In the genomic region with DNA sequence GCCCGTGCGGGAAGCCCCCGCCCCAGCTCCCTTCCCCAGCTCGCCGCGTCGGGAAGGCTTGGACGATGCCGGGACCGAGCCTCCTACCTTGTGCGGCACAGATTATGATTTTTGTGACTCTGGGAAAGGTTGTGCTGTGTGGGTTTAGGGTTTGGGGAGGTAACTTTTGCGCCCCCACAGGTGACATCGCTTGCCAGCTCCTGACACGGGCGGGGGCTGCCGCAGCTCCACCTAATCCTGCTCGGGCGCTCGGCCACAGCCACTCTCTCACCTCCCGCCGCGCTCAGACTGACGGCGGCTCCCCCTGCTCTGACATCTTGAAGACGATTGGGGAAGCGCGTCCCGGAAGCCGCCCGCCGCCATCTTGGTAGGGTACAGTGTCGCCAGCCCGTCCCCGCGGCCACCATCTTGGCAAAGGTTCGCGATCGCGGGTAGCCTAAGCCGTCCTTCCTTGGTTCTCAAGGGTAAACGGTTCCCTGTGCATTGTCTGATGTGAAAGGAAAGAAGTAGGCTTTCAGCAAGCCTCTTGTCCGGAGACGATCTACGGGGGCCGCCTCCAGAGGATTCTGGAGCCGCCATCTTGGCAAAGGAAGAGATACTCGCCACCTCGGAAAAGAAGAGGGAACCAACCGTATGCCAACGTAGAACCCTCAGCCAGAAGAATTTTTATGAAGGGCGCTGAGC, we compare ENCODE assay signal across 8 cellular contexts. TPM values are rescaled to one million over a fixed set of nuclear protein-coding genes. Genes with fewer than 3 reads are reported as not detected.
DNase-seq lines count a peak whose midpoint lies in the region; ATAC-seq and TF ChIP-seq lines count a peak whose summit lies in the region.

No MANE protein-coding gene starts in this region.

- ATAC-seq in GM18517 (IDR thresholded peaks at IDR 0.05; ENCODE audit: unreplicated experiment) (peak; percentile 28), HG03095 (IDR thresholded peaks at IDR 0.05; ENCODE audit: unreplicated experiment) (peak; percentile 28), left lobe of liver (peak; percentile 45)

- no peak for TF ChIP-seq CTCF in choroid plexus epithelial cell (conservative IDR thresholded peaks at IDR 0.05; ENCODE audit: low read depth, low read length)

- H3K4me3 ChIP-seq in choroid plexus epithelial cell (ENCODE audit: low read depth, low read length) = peak overlapping the region; percentile 87

- peak; percentile 74 for DNase-seq in A172 (ENCODE audit: low spot score)
- peak; percentile 85 for DNase-seq in NCI-H345 treated with DMSO at 0.1 percent for 48 hours (lab: John Stamatoyannopoulos, UW; ENCODE audit: unreplicated experiment)
- DNase-seq in activated CD4-positive, alpha-beta T cell treated with anti-CD3 and anti-CD28 coated beads for 4 hours = peak; percentile 87 to 88
- DNase-seq in choroid plexus epithelial cell (ENCODE audit: low read depth) = peak; percentile 91
- DNase-seq in left lobe of liver (ENCODE audit: low spot score) = peak; percentile 89
- peak; percentile 86 to 88 for DNase-seq in stimulated activated CD4-positive, alpha-beta T cell treated with anti-CD3 and anti-CD28 coated beads, Interleukin-2, amount 100 ng/mL, for 24 hours

RNA-seq across cellular contexts. Expression of a gene that starts 1.7 kb away (rescaled TPM):
- 35.3 and 42.1 TPM in 2 replicates for total RNA-seq in A172 (2014; rRNA removed; shearing (Covaris generic))
- 46.6 TPM for total RNA-seq in left lobe of liver

Comparison
In these comparisons a context has a peak if more than half of its experiments do, and no peak if none do; other contexts are left out.
1. Peak in every context shown above with its lines: DNase-seq, ATAC-seq and H3K4me3 ChIP-seq.